ENCODE assay signal across 16 cellular contexts in genomic region chr2:173062806-173063205, GRCh38. TPM values are rescaled to one million over a fixed set of nuclear protein-coding genes. Genes with fewer than 3 reads are reported as not detected.
DNase-seq lines count a peak whose midpoint lies in the region; ATAC-seq and TF ChIP-seq lines count a peak whose summit lies in the region.
"Had no signal": no experiment of that assay in that cellular context is flagged by ENCODE, and none has a peak within 500 bp of the region (broad histone marks: within the 10 kb centered on the region; RNA-seq: fewer than 3 reads in every experiment).

No MANE protein-coding gene starts in this region.

- H3K27me3 Mint-ChIP-seq in activated naive CD8-positive, alpha-beta T cell treated with anti-CD3 and anti-CD28 coated beads for 36 hours = peaks cover 27% of the 10 kb centered on the region

- intact Hi-C loops in Panc1 (cut with micrococcal nuclease; ENCODE audit: unreplicated experiment) = no loop called here

- no peaks in the 10 kb centered on the region for H3K4me1 ChIP-seq in Panc1 (ENCODE audit: control insufficient read depth, insufficient read depth, low read length)

- H3K36me3 Mint-ChIP-seq in activated naive CD8-positive, alpha-beta T cell treated with anti-CD3 and anti-CD28 coated beads for 36 hours = no peaks in the 10 kb centered on the region
- H3K36me3 Mint-ChIP-seq: CD8-positive, alpha-beta memory T cell had no signal

- H3K27ac Mint-ChIP-seq in activated naive CD8-positive, alpha-beta T cell treated with anti-CD3 and anti-CD28 coated beads for 36 hours = no peak overlapping the region
- H3K27ac Mint-ChIP-seq: CD8-positive, alpha-beta memory T cell had no signal

- ATAC-seq in Panc1 = no peak
- ATAC-seq in stimulated activated naive CD8-positive, alpha-beta T cell treated with anti-CD3 and anti-CD28 coated beads, Interleukin-15, Interleukin-2, amounts not matched to agents 100 U/mL and 50 U/mL, for 24 hours = no peak

- H3K4me1 Mint-ChIP-seq in activated naive CD8-positive, alpha-beta T cell treated with anti-CD3 and anti-CD28 coated beads for 36 hours = no peaks in the 10 kb centered on the region
- H3K4me1 Mint-ChIP-seq: CD8-positive, alpha-beta memory T cell had no signal

- CTCF ChIA-PET in Panc1 (lab: Charles Lee) = no interaction called here

- no TSS peak for BruUV-seq in Panc1 (replicated peaks; lab: Mats Ljungman, UMichigan)

- no peaks in the 10 kb centered on the region for H3K36me3 ChIP-seq in Panc1 (ENCODE audit: control insufficient read depth, insufficient read depth, low read length)
- H3K36me3 ChIP-seq: SJCRH30 had no signal

- H3K4me3 ChIP-seq in Panc1 (ENCODE audit: low read depth in 2 of 2, low read length in 2 of 2) (no peak overlapping the region), foreskin fibroblast (ENCODE audit: low read depth in 1 of 2, low read length in 2 of 2) (no peak overlapping the region)
- H3K4me3 ChIP-seq: SJCRH30 had no signal

- H3K4me3 Mint-ChIP-seq in activated naive CD8-positive, alpha-beta T cell treated with anti-CD3 and anti-CD28 coated beads for 36 hours = no peak overlapping the region
- H3K4me3 Mint-ChIP-seq: CD8-positive, alpha-beta memory T cell had no signal

- TF ChIP-seq CTCF in Panc1 (IDR thresholded peaks at IDR 0.05) (no peak), foreskin fibroblast (IDR thresholded peaks at IDR 0.05; ENCODE audit: low read depth, low read length) (no peak)

- POLR2A ChIA-PET in Panc1 (lab: Charles Lee) = no interaction called here

- DNase-seq in HPDE6-E6E7 (ENCODE audit: extremely low spot score) (peak; percentile 67), Panc1 (ENCODE audit: low read depth, low spot score) (no peak), epithelial cell of prostate (ENCODE audit: low read depth, low spot score) (peak; percentile 61), foreskin fibroblast (peak; percentile 42 to 85), NCI-H345 treated with DMSO at 0.1 percent for 48 hours (lab: John Stamatoyannopoulos, UW; ENCODE audit: unreplicated experiment) (no peak)
- DNase-seq in stimulated activated naive CD8-positive, alpha-beta T cell treated with anti-CD3 and anti-CD28 coated beads, Interleukin-15, Interleukin-2, amounts not matched to agents 100 U/mL and 50 U/mL, for 24 hours = no peak
- DNase-seq in activated naive CD8-positive, alpha-beta T cell treated with anti-CD3 and anti-CD28 coated beads for 36 hours = no peak
- DNase-seq: C1 segment of cervical spinal cord; CD8-positive, alpha-beta memory T cell; DMS79; KBM-7; MV-4-11; NCI-H1694 treated with DMSO at 0.1 percent for 48 hours; NCI-H524; NCI-H82; SJCRH30 had no signal

- H3K9me3 Mint-ChIP-seq in activated naive CD8-positive, alpha-beta T cell treated with anti-CD3 and anti-CD28 coated beads for 36 hours = peaks cover 1% of the 10 kb centered on the region
- H3K9me3 Mint-ChIP-seq: CD8-positive, alpha-beta memory T cell had no signal

- H3K27ac ChIP-seq in Panc1 (ENCODE audit: low read length) (peak overlapping the region; percentile 58; the same call in 1 of the 2 replicates), epithelial cell of prostate (peak overlapping the region; percentile 68)
- H3K27ac ChIP-seq: SJCRH30 had no signal

- no peaks in the 10 kb centered on the region for H3K9me3 ChIP-seq in Panc1 (ENCODE audit: control insufficient read depth, insufficient read depth, low read depth, low read length)

- no peaks in the 10 kb centered on the region for H3K27me3 ChIP-seq in Panc1 (ENCODE audit: control insufficient read depth, insufficient read depth, low read length)
- H3K27me3 ChIP-seq: SJCRH30 had no signal

- in situ Hi-C loops in Panc1 (cut with HindIII; ENCODE audit: low pct_unique_long_range_greater_than_20kb, low sequenced_read_pairs) = no loop called here

RNA-seq across cellular contexts. Expression of gene MAP3K20, which starts 12.8 kb away (rescaled TPM):
- 121 TPM for total RNA-seq in Panc1 (2021; ENCODE audit: unreplicated experiment)
- 60.5 TPM for polyA plus RNA-seq in Panc1 (2012; ENCODE audit: insufficient read length)
- total RNA-seq in activated naive CD8-positive, alpha-beta T cell treated with anti-CD3 and anti-CD28 coated beads for 36 hours = 10 to 100 TPM; 11.0 to 11.9 TPM

Comparison
In these comparisons a context has a peak if more than half of its experiments do, and no peak if none do; other contexts are left out.
1. DNase-seq: peak in HPDE6-E6E7 (single experiment), epithelial cell of prostate (single experiment) and foreskin fibroblast (2 of 2); none in Panc1 (single experiment), stimulated activated naive CD8-positive, alpha-beta T cell treated with anti-CD3 and anti-CD28 coated beads, Interleukin-15, Interleukin-2, amounts not matched to agents 100 U/mL and 50 U/mL, for 24 hours (single experiment), activated naive CD8-positive, alpha-beta T cell treated with anti-CD3 and anti-CD28 coated beads for 36 hours (single experiment) and NCI-H345 treated with DMSO at 0.1 percent for 48 hours (single experiment).